Comparison of ENCODE assay signal across 7 cellular contexts in the genomic region with DNA sequence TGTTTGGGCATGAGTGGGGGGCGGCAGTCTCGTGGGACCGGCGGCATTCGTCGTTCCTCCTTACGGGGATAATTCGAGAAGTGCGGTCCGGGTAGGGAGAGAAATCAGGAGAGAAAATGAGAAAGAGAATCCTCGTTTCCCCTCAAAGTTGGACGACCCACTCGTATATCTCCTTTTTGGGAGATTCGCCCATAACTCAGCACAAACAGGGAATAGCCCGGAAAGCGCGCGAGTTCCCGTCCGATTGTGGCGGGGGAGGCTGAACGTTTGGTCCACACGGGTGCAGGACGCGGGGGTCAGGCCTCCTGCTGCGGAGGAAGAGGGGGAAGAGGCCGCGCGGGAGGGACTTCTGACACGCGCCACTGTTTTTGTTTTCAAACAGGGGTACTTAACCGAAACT. TPM values are rescaled to one million over a fixed set of nuclear protein-coding genes. Genes with fewer than 3 reads are reported as not detected.
A peak's percentile ranks its signal among the peaks of the same experiment; 100 is the strongest.
DNase-seq lines count a peak whose midpoint lies in the region; ATAC-seq, FAIRE-seq and TF ChIP-seq lines count a peak whose summit lies in the region.

No MANE protein-coding gene starts in this region.

- no peaks in the 10 kb centered on the region for H3K9me3 ChIP-seq in HEK293 (ENCODE audit: control insufficient read depth, insufficient read depth, low read depth, low read length)
- no peaks in the 10 kb centered on the region for H3K9me3 ChIP-seq in sigmoid colon

- peaks cover 16% of the 10 kb centered on the region for H3K4me1 Mint-ChIP-seq in activated B cell treated with CpG ODN at 0.5 μM for 24 hours

- H3K27ac Mint-ChIP-seq in activated B cell treated with CpG ODN at 0.5 μM for 24 hours: no peak overlapping the region

- POLR2A ChIA-PET in HEK293 (lab: Yijun Ruan, JAX) (interaction anchor here (1.5 kb wide), 1 partner anchor 164 kb away, joined by 3 read pairs; no protein-coding TSS in a partner anchor), activated B cell treated with CpG ODN at 0.5 μM for 24 hours (lab: Charles Lee) (no interaction called here)

- intact Hi-C loops in activated B cell treated with CpG ODN at 0.5 μM for 24 hours (cut with micrococcal nuclease) (no loop called here), left ventricle myocardium superior (cut with micrococcal nuclease) (no loop called here), sigmoid colon (cut with DNase I) (loop anchor here (2.0 to 5.0 kb wide), 3 partner anchors 50 to 265 kb away; a partner anchor contains a TSS)

- H3K27ac ChIP-seq in HEK293 (ENCODE audit: extremely low read depth, low read depth, low read length): peak overlapping the region; percentile 19; the same call in 1 of the 2 replicates
- peak overlapping the region; percentile 82 to 97 (median 88) for H3K27ac ChIP-seq in sigmoid colon

- H3K36me3 Mint-ChIP-seq in activated B cell treated with CpG ODN at 0.5 μM for 24 hours (ENCODE audit: low read depth): no peaks in the 10 kb centered on the region

- no peak for FAIRE-seq in D721Med (lab: Jason Lieb, UNC)

- H3K4me3 Mint-ChIP-seq in activated B cell treated with CpG ODN at 0.5 μM for 24 hours: peak overlapping the region; percentile 70

- H3K27me3 ChIP-seq in sigmoid colon: no peaks in the 10 kb centered on the region

- TF ChIP-seq EP300 in sigmoid colon (IDR thresholded peaks at IDR 0.05): no peak

- H3K4me3 ChIP-seq in HEK293 (ENCODE audit: low read depth, low read length) (peak overlapping the region; percentile 86), sigmoid colon (peak overlapping the region; percentile 60 to 97 (median 76))

- CTCF ChIA-PET in HEK293 (lab: Yijun Ruan, JAX): interaction anchor here (0.5 to 0.6 kb wide), 2 partner anchors 489 to 850 kb away, joined by 3 read pairs; no protein-coding TSS in a partner anchor
- CTCF ChIA-PET in activated B cell treated with CpG ODN at 0.5 μM for 24 hours (lab: Charles Lee): interaction anchor here (1.1 kb wide), 1 partner anchor 50 kb away, joined by 3 read pairs; no protein-coding TSS in a partner anchor

- no peak for ATAC-seq in activated B cell treated with CpG ODN at 0.5 μM for 24 hours (ENCODE audit: low read depth)
- ATAC-seq in left ventricle myocardium superior: peak; percentile 9

- no peaks in the 10 kb centered on the region for H3K4me1 ChIP-seq in HEK293 (ENCODE audit: control insufficient read depth, insufficient read depth, low read length)
- H3K4me1 ChIP-seq in sigmoid colon: peaks cover 0 to 20% (median 10%) of the 10 kb centered on the region in 4 donors

- TF ChIP-seq CTCF in HEK293 (tag by site-specific recombination; IDR thresholded peaks at IDR 0.05) (no peak), activated B cell treated with CpG ODN at 0.5 μM for 24 hours (IDR thresholded peaks at IDR 0.05) (no peak), sigmoid colon (IDR thresholded peaks at IDR 0.05) (no peak), D721Med (IDR thresholded peaks at IDR 0.05; ENCODE audit: insufficient read depth, missing control alignments) (no peak)

- 6 to 19% methylated on average over 32 of the region's 32 CpGs for WGBS in sigmoid colon, 2 donors

- H3K36me3 ChIP-seq in HEK293 (ENCODE audit: control insufficient read depth in 2 of 2, insufficient read depth in 1 of 2, low read length in 2 of 2): peaks cover 0 to 5% of the 10 kb centered on the region in 2 experiments; a peak in 1 of 3 replicates
- H3K36me3 ChIP-seq in sigmoid colon: no peaks in the 10 kb centered on the region

- DNase-seq in activated B cell treated with CpG ODN at 0.5 μM for 24 hours: no peak
- DNase-seq in left ventricle myocardium superior: peak; percentile 60
- peak; percentile 68 for DNase-seq in sigmoid colon
- no peak for DNase-seq in DMS153 (lab: John Stamatoyannopoulos, UW)
- DNase-seq in AML-193 (lab: John Stamatoyannopoulos, UW): no peak
- no peak for DNase-seq in D721Med (ENCODE audit: insufficient read length, low spot score)

- H3K27me3 Mint-ChIP-seq in activated B cell treated with CpG ODN at 0.5 μM for 24 hours: peaks cover 43% of the 10 kb centered on the region

- no peak for TF ChIP-seq POLR2A in sigmoid colon (IDR thresholded peaks at IDR 0.05)

- H3K9me3 Mint-ChIP-seq in activated B cell treated with CpG ODN at 0.5 μM for 24 hours: no peaks in the 10 kb centered on the region

TF ChIP-seq in HEK293, 187 proteins besides CTCF, POLR2A, EP300 and RAD21:
- TF ChIP-seq ZNF777 (tag by site-specific recombination; IDR thresholded peaks at IDR 0.05; ENCODE audit: borderline replicate concordance) (peak; percentile 50; the same call in 1 of the 2 replicates), GLIS2 (tag by site-specific recombination; IDR thresholded peaks at IDR 0.05) (peak; percentile 68), ZBTB20 (tag by site-specific recombination; IDR thresholded peaks at IDR 0.05) (peak; percentile 43; the same call in 1 of the 2 replicates), REPIN1 (tag by site-specific recombination; IDR thresholded peaks at IDR 0.05; ENCODE audit: low read depth) (no peak), ZNF529 (tag by site-specific recombination; IDR thresholded peaks at IDR 0.05; ENCODE audit: insufficient replicate concordance) (no peak), ZNF514 (tag by site-specific recombination; IDR thresholded peaks at IDR 0.05) (no peak), ZNF223 (tag by site-specific recombination; IDR thresholded peaks at IDR 0.05) (peak; percentile 42; the same call in 1 of the 2 replicates), KLF16 (tag by site-specific recombination; IDR thresholded peaks at IDR 0.05) (0 out of 2 replicates have a peak, but pooled peaks have one; percentile 18), ZNF2 (tag by site-specific recombination; IDR thresholded peaks at IDR 0.05) (peak; percentile 44; the same call in 1 of the 2 replicates), ZNF202 (tag by site-specific recombination; IDR thresholded peaks at IDR 0.05; ENCODE audit: borderline replicate concordance) (peak; percentile 92), ZNF707 (tag by site-specific recombination; IDR thresholded peaks at IDR 0.05) (no peak), ZBTB17 (tag by site-specific recombination; IDR thresholded peaks at IDR 0.05) (0 out of 2 replicates have a peak, but pooled peaks have one; percentile 19), HOXA7 (CRISPR knock-in tag; IDR thresholded peaks at IDR 0.05; ENCODE audit: borderline replicate concordance) (no peak), MEIS1 (CRISPR knock-in tag; IDR thresholded peaks at IDR 0.05; ENCODE audit: borderline replicate concordance) (no peak), PRDM1 (tag by site-specific recombination; IDR thresholded peaks at IDR 0.05) (peak; percentile 65), SP7 (tag by site-specific recombination; IDR thresholded peaks at IDR 0.05) (0 out of 2 replicates have a peak, but pooled peaks have one; percentile 12)
- TF ChIP-seq, protein P1, sequence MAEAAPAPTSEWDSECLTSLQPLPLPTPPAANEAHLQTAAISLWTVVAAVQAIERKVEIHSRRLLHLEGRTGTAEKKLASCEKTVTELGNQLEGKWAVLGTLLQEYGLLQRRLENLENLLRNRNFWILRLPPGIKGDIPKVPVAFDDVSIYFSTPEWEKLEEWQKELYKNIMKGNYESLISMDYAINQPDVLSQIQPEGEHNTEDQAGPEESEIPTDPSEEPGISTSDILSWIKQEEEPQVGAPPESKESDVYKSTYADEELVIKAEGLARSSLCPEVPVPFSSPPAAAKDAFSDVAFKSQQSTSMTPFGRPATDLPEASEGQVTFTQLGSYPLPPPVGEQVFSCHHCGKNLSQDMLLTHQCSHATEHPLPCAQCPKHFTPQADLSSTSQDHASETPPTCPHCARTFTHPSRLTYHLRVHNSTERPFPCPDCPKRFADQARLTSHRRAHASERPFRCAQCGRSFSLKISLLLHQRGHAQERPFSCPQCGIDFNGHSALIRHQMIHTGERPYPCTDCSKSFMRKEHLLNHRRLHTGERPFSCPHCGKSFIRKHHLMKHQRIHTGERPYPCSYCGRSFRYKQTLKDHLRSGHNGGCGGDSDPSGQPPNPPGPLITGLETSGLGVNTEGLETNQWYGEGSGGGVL (tag by site-specific recombination; IDR thresholded peaks at IDR 0.05): peak; percentile 54

RNA-seq across cellular contexts. Expression of a gene that starts 42.4 kb away (rescaled TPM):
- total RNA-seq in activated B cell treated with CpG ODN at 0.5 μM for 24 hours: not detected in 2 replicates
- total RNA-seq in left ventricle myocardium superior: 59.2 TPM
- total RNA-seq in sigmoid colon: 1 to 10 TPM in 1 of 4 donors, under 1 TPM in 3; 0.41 to 3.5 (median 0.77) TPM
- polyA plus RNA-seq in sigmoid colon: under 1 TPM in 1 of 3 donors, not detected in 2; 0.32 TPM

Comparison
In these comparisons a context has a peak if more than half of its experiments do, and no peak if none do; other contexts are left out.
1. DNase-seq: peak in left ventricle myocardium superior (single experiment) and sigmoid colon (single experiment); none in activated B cell treated with CpG ODN at 0.5 μM for 24 hours (single experiment), DMS153 (single experiment), AML-193 (0 of 2) and D721Med (single experiment).
2. RNA of a gene that starts 42.4 kb away (total RNA-seq): 59.2 TPM in left ventricle myocardium superior (single experiment); 0.41 to 3.5 TPM in sigmoid colon and not detected in activated B cell treated with CpG ODN at 0.5 μM for 24 hours; every median in the first group is over 10 times any median in the second.